1 cellular context compared by ENCODE assay signal in genomic region chr9:129584136-129584535, GRCh38.
A peak's percentile ranks its signal among the peaks of the same experiment; 100 is the strongest.
TF ChIP-seq lines count a peak whose summit lies in the region.

No MANE protein-coding gene starts in this region.

TF ChIP-seq in endothelial cell of umbilical vein, 7 proteins besides CTCF, POLR2A, EP300 and RAD21:
- TF ChIP-seq FOS (IDR thresholded peaks at IDR 0.05; ENCODE audit: borderline replicate concordance, insufficient read depth, low read length), result no peak
- peak; percentile 63 for TF ChIP-seq MAX (IDR thresholded peaks at IDR 0.05; ENCODE audit: insufficient read depth, insufficient read length)
